17 cellular contexts compared by ENCODE assay signal in the genomic region with DNA sequence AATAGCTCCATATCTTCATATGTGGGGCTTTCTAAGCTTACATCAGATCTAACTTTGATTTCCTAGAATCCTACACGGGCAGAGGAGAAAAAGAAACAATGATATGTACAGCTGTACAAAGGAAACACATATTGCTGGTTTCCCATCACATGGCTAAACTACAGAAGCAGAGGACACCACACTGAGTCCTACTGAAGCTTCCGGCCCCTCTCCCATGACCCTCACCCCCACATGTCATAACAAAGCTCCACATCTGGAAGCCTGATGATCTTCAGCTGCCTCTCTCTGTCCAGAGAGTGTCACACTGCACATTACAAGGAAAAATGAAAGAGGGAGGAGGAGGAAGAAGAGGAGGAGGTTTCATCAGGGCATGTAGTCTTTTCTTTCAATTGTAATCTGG. TPM values are rescaled to one million over a fixed set of nuclear protein-coding genes. Genes with fewer than 3 reads are reported as not detected.
"Had no signal": no experiment of that assay in that cellular context is flagged by ENCODE, and none has a peak within 500 bp of the region (broad histone marks: within the 10 kb centered on the region; RNA-seq: fewer than 3 reads in every experiment).

No MANE protein-coding gene starts in this region.

- H3K9me3 ChIP-seq: breast epithelium, esophagus squamous epithelium, gastroesophageal sphincter, prostate gland, sigmoid colon, suprapubic skin, upper lobe of left lung had no signal

- H3K36me3 ChIP-seq: breast epithelium, esophagus squamous epithelium, gastroesophageal sphincter, prostate gland, sigmoid colon, suprapubic skin, upper lobe of left lung had no signal

- H3K27me3 ChIP-seq: breast epithelium, esophagus squamous epithelium, gastroesophageal sphincter, hepatocyte, sigmoid colon, suprapubic skin, upper lobe of left lung had no signal

- H2AFZ ChIP-seq: hepatocyte had no signal

- DNase-seq: activated B cell treated with CpG ODN at 0.5 μM for 24 hours; activated CD4-positive, alpha-beta T cell treated with anti-CD3 and anti-CD28 coated beads, Interleukin-2, amount 10 ng/mL, durations not matched to agents 24 days and 14 days; amniotic stem cell; esophagus squamous epithelium; occipital lobe; sigmoid colon; stimulated activated CD4-positive, alpha-beta T cell treated with anti-CD3 and anti-CD28 coated beads, Interleukin-2, amount 100 ng/mL, for 48 hours; stimulated activated naive CD8-positive, alpha-beta T cell treated with anti-CD3 and anti-CD28 coated beads, Interleukin-15, Interleukin-2, amounts not matched to agents 100 U/mL and 50 U/mL, for 24 hours; upper lobe of left lung had no signal

- H3K4me3 ChIP-seq: breast epithelium, esophagus squamous epithelium, gastroesophageal sphincter, hepatocyte, prostate gland, sigmoid colon, suprapubic skin, upper lobe of left lung had no signal

- H3K27ac ChIP-seq: hepatocyte, prostate gland, sigmoid colon, suprapubic skin had no signal

- H3K4me1 ChIP-seq: breast epithelium, prostate gland had no signal

- H3K4me2 ChIP-seq: hepatocyte had no signal

- H3K79me2 ChIP-seq: hepatocyte had no signal

RNA-seq across cellular contexts. Expression of a gene that starts 14.0 kb away (rescaled TPM):
- total RNA-seq: activated B cell treated with CpG ODN at 0.5 μM for 24 hours; activated CD4-positive, alpha-beta T cell treated with anti-CD3 and anti-CD28 coated beads, Interleukin-2, amount 10 ng/mL, durations not matched to agents 24 days and 14 days; activated CD8-positive, alpha-beta memory T cell treated with anti-CD3 and anti-CD28 coated beads for 36 hours; lung microvascular endothelial cell; natural killer cell treated with Interleukin-12 subunit alpha and Interleukin-12 subunit beta and Interleukin-15 and Interleukin-18, amount 100 ng/mL, for 72 hours had no signal
